ENCODE assay signal across 8 cellular contexts in genomic region chr1:104648269-104648691, GRCh38.
DNase-seq lines count a peak whose midpoint lies in the region; ATAC-seq, FAIRE-seq and TF ChIP-seq lines count a peak whose summit lies in the region.
"Had no signal": no experiment of that assay in that cellular context is flagged by ENCODE, and none has a peak within 500 bp of the region (broad histone marks: within the 10 kb centered on the region; RNA-seq: fewer than 3 reads in every experiment).

No MANE protein-coding gene starts in this region.

- H2BK5ac ChIP-seq in H1 (ENCODE audit: low read depth, low read length) = no peak overlapping the region

- no peaks in the 10 kb centered on the region for H3K79me2 ChIP-seq in H1 (ENCODE audit: control insufficient read depth in 1 of 2, insufficient read depth in 2 of 2, low read length in 2 of 2)
- H3K79me2 ChIP-seq: parathyroid adenoma had no signal

- no peak overlapping the region for H3K4me3 Mint-ChIP-seq in activated CD4-positive, alpha-beta T cell treated with anti-CD3 and anti-CD28 coated beads, Interleukin-2, amount 10 ng/mL, durations not matched to agents 7 days and 5 days

- no peaks in the 10 kb centered on the region for H3K4me1 ChIP-seq in H1 (replicated peaks in 1 of 4; ENCODE audit: control insufficient read depth in 3 of 4, insufficient read depth in 4 of 4, low read length in 3 of 4)
- H3K4me1 ChIP-seq: parathyroid adenoma had no signal

- no peaks in the 10 kb centered on the region for H3K27me3 ChIP-seq in H1 (replicated peaks in 1 of 4; ENCODE audit: control insufficient read depth in 3 of 4, extremely low read depth in 1 of 4, insufficient read depth in 3 of 4, low read length in 3 of 4)

- H4K8ac ChIP-seq in H1 (ENCODE audit: extremely low read depth, insufficient read depth, low read length) = no peak overlapping the region

- H3K18ac ChIP-seq in H1 (ENCODE audit: extremely low read depth, low read length) = no peak overlapping the region

- TF ChIP-seq RAD21 in H1 (IDR thresholded peaks at IDR 0.05 in 1 of 2, conservative IDR thresholded peaks at IDR 0.05 in 1 of 2; ENCODE audit: low read depth in 2 of 2, low read length in 2 of 2) = peak; percentile 79 to 83

- peak; percentile 28 for FAIRE-seq in H1 (lab: Jason Lieb, UNC)

- H3K36me3 ChIP-seq in H1 (ENCODE audit: control insufficient read depth in 2 of 4, insufficient read depth in 4 of 4, low read length in 3 of 4) = no peaks in the 10 kb centered on the region

- peak in 2 of 3 experiments; percentile 54 to 83; a peak in 3 of 4 replicates for TF ChIP-seq CTCF in H1 (IDR thresholded peaks at IDR 0.05; ENCODE audit: control extremely low read depth in 1 of 3, insufficient read depth in 1 of 3, low read depth in 1 of 3, low read length in 3 of 3)

- DNase-seq in NCI-H460 (ENCODE audit: extremely low read depth, low read depth) (peak; percentile 17), H1 (ENCODE audit: low read depth in 1 of 2, low spot score in 2 of 2) (no peak), superior temporal gyrus (ENCODE audit: extremely low spot score) (peak; percentile 58), amniotic stem cell (lab: John Stamatoyannopoulos, UW) (no peak)
- no peak for DNase-seq in activated CD4-positive, alpha-beta T cell treated with anti-CD3 and anti-CD28 coated beads, Interleukin-2, amount 10 ng/mL, durations not matched to agents 7 days and 5 days

- H2AFZ ChIP-seq in H1 (ENCODE audit: low read length) = no peak overlapping the region
- H2AFZ ChIP-seq: parathyroid adenoma had no signal

- H3K56ac ChIP-seq in H1 (replicated peaks; ENCODE audit: insufficient read length, low read depth, low read length) = no peak overlapping the region

- H2BK20ac ChIP-seq in H1 (ENCODE audit: low read length) = no peak overlapping the region

- no peak overlapping the region for H2BK120ac ChIP-seq in H1 (replicated peaks; ENCODE audit: low read depth, low read length)

- no peaks in the 10 kb centered on the region for H3K27me3 Mint-ChIP-seq in activated CD4-positive, alpha-beta T cell treated with anti-CD3 and anti-CD28 coated beads, Interleukin-2, amount 10 ng/mL, durations not matched to agents 7 days and 5 days

- CTCF ChIA-PET in H1 (lab: Charles Lee; ENCODE audit: partially characterized antibody) = interaction anchor here (0.6 to 1.5 kb wide), 8 partner anchors 69 to 531 kb away, joined by 3 to 4 read pairs (median 3); no protein-coding TSS in a partner anchor
- CTCF ChIA-PET in activated CD4-positive, alpha-beta T cell treated with anti-CD3 and anti-CD28 coated beads, Interleukin-2, amount 10 ng/mL, durations not matched to agents 7 days and 5 days (lab: Charles Lee) = no interaction called here

- no peak overlapping the region for H2AK5ac ChIP-seq in H1 (ENCODE audit: low read depth, low read length)

- H3K4me1 Mint-ChIP-seq in activated CD4-positive, alpha-beta T cell treated with anti-CD3 and anti-CD28 coated beads, Interleukin-2, amount 10 ng/mL, durations not matched to agents 7 days and 5 days = no peaks in the 10 kb centered on the region

- no peaks in the 10 kb centered on the region for H3K9me3 Mint-ChIP-seq in activated CD4-positive, alpha-beta T cell treated with anti-CD3 and anti-CD28 coated beads, Interleukin-2, amount 10 ng/mL, durations not matched to agents 7 days and 5 days

- H3K4ac ChIP-seq in H1 (replicated peaks; ENCODE audit: insufficient read length, low read depth, low read length) = no peak overlapping the region

- WGBS in H1 (ENCODE audit: extremely low coverage in 1 of 2, insufficient coverage in 1 of 2, insufficient read length in 1 of 2, insufficient replicate concordance in 2 of 2, low coverage in 1 of 2, low lambda C conversion rate in 2 of 2, missing lambda C conversion rate in 1 of 2), 2 experiments = 39% methylated on average over 1 of the region's 1 CpG; no CpG with 5 or more reads in 1 of the 2 experiments

- H3K14ac ChIP-seq in H1 (ENCODE audit: insufficient read length) = no peak overlapping the region

- H3K9me3 ChIP-seq in H1 (ENCODE audit: insufficient read depth in 2 of 2, low read depth in 1 of 2, low read length in 1 of 2) = no peaks in the 10 kb centered on the region

- POLR2A ChIA-PET in H1 (lab: Charles Lee; ENCODE audit: partially characterized antibody) = no interaction called here
- POLR2A ChIA-PET in activated CD4-positive, alpha-beta T cell treated with anti-CD3 and anti-CD28 coated beads, Interleukin-2, amount 10 ng/mL, durations not matched to agents 7 days and 5 days (lab: Charles Lee) = no interaction called here

- H3K4me3 ChIP-seq in H1 (ENCODE audit: extremely low read depth in 1 of 4, insufficient read depth in 2 of 4, low read depth in 3 of 4, low read length in 4 of 4) = no peak overlapping the region

- H3K36me3 Mint-ChIP-seq in activated CD4-positive, alpha-beta T cell treated with anti-CD3 and anti-CD28 coated beads, Interleukin-2, amount 10 ng/mL, durations not matched to agents 7 days and 5 days (ENCODE audit: low read depth) = no peaks in the 10 kb centered on the region

- no peak overlapping the region for H2BK15ac ChIP-seq in H1 (ENCODE audit: low read length)

- H3K23me2 ChIP-seq in H1 (ENCODE audit: low read depth, low read length) = no peaks in the 10 kb centered on the region

- no peak overlapping the region for H3K27ac ChIP-seq in H1 (ENCODE audit: low read depth, low read length)
- H3K27ac ChIP-seq: parathyroid adenoma had no signal

- H3K79me1 ChIP-seq in H1 (ENCODE audit: low read depth, low read length) = no peaks in the 10 kb centered on the region

- no peak overlapping the region for H3K23ac ChIP-seq in H1 (ENCODE audit: insufficient read length)

- no peak overlapping the region for H4K91ac ChIP-seq in H1 (replicated peaks; ENCODE audit: insufficient read length, low read length)

- H3K27ac Mint-ChIP-seq in activated CD4-positive, alpha-beta T cell treated with anti-CD3 and anti-CD28 coated beads, Interleukin-2, amount 10 ng/mL, durations not matched to agents 7 days and 5 days = no peak overlapping the region

- TF ChIP-seq EP300 in H1 (IDR thresholded peaks at IDR 0.05; ENCODE audit: borderline replicate concordance in 1 of 2, low read depth in 2 of 2, low read length in 2 of 2) = no peak

- no peak overlapping the region for H2BK12ac ChIP-seq in H1 (ENCODE audit: low read depth, low read length)

- ATAC-seq in GM18867 (IDR thresholded peaks at IDR 0.05; ENCODE audit: unreplicated experiment) (peak; percentile 78), HG03103 (IDR thresholded peaks at IDR 0.05; ENCODE audit: low read depth, unreplicated experiment) (peak; percentile 88)

- no peak overlapping the region for H3K4me2 ChIP-seq in H1 (ENCODE audit: insufficient read depth in 1 of 2, low read depth in 2 of 2, low read length in 2 of 2)

- TF ChIP-seq POLR2A in H1 (IDR thresholded peaks at IDR 0.05; ENCODE audit: control extremely low read depth in 1 of 2, low read depth in 2 of 2, low read length in 2 of 2) = no peak

- no peaks in the 10 kb centered on the region for H4K20me1 ChIP-seq in H1 (replicated peaks in 1 of 2; ENCODE audit: control insufficient read depth in 1 of 2, insufficient read depth in 2 of 2, low read length in 2 of 2)

- H4K5ac ChIP-seq in H1 (ENCODE audit: insufficient read length, low read depth, low read length) = no peak overlapping the region

- no peak overlapping the region for H3K9ac ChIP-seq in H1 (replicated peaks in 1 of 4; ENCODE audit: extremely low read depth in 1 of 4, low read depth in 3 of 4, low read length in 3 of 4)
- H3K9ac ChIP-seq: parathyroid adenoma had no signal

TF ChIP-seq in H1, 55 proteins besides CTCF, POLR2A, EP300 and RAD21:
- TF ChIP-seq HDAC6 (IDR thresholded peaks at IDR 0.05; ENCODE audit: low read depth, low read length) (no peak), RFX5 (IDR thresholded peaks at IDR 0.05; ENCODE audit: borderline replicate concordance, low read depth, low read length) (no peak), RNF2 (IDR thresholded peaks at IDR 0.05; ENCODE audit: borderline replicate concordance, low read depth, low read length, missing control alignments, poor library complexity, severe bottlenecking) (no peak), CTBP2 (IDR thresholded peaks at IDR 0.05; ENCODE audit: borderline replicate concordance, insufficient read depth, insufficient read length, low read length) (no peak), POU5F1 (IDR thresholded peaks at IDR 0.05; ENCODE audit: low read depth, low read length) (no peak), USF2 (IDR thresholded peaks at IDR 0.05; ENCODE audit: low read length) (no peak), RBBP5 (IDR thresholded peaks at IDR 0.05; ENCODE audit: borderline replicate concordance, low read depth, low read length) (no peak), CREB1 (IDR thresholded peaks at IDR 0.05) (no peak), CHD1 (IDR thresholded peaks at IDR 0.05; ENCODE audit: low read depth, low read length) (no peak), ASH2L (IDR thresholded peaks at IDR 0.05; ENCODE audit: low read length) (no peak), KDM5A (IDR thresholded peaks at IDR 0.05; ENCODE audit: low read length) (no peak), SIRT6 (IDR thresholded peaks at IDR 0.05; ENCODE audit: low read length) (no peak), NRF1 (IDR thresholded peaks at IDR 0.05; ENCODE audit: low read depth, low read length) (no peak), JUN (IDR thresholded peaks at IDR 0.05; ENCODE audit: low read depth, low read length) (no peak), BRCA1 (IDR thresholded peaks at IDR 0.05; ENCODE audit: low read depth, low read length) (no peak), TAF7 (optimal IDR thresholded peaks at IDR 0.05; ENCODE audit: borderline replicate concordance, low read depth, low read length) (no peak)

Comparison
In these comparisons a context has a peak if more than half of its experiments do, and no peak if none do; other contexts are left out.
1. DNase-seq: peak in NCI-H460 (single experiment) and superior temporal gyrus (single experiment); none in H1 (0 of 2), amniotic stem cell (single experiment) and activated CD4-positive, alpha-beta T cell treated with anti-CD3 and anti-CD28 coated beads, Interleukin-2, amount 10 ng/mL, durations not matched to agents 7 days and 5 days (single experiment).